Comparison of ENCODE assay signal across 1 cellular context in the genomic region with DNA sequence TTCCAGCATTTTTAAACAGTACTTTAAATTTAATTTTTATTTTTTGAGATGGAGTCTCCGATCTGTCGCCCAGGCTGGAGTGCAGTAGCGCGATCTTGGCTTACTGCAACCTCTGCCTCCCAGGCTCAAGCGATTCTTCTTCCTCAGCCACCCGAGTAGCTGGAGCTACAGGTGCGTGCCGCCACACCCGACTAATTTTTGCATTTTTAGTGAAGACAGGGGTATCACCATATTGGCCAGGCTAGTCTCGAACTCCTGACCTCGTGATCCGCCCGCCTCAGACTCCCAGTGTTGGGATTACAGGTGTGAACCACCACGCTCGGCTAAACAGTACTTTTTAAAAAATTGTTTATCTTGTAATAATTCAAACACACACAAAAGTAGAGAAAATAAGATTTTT.
TF ChIP-seq lines count a peak whose summit lies in the region.

No MANE protein-coding gene starts in this region.

TF ChIP-seq in HEK293, 187 proteins besides CTCF, POLR2A, EP300 and RAD21 (continued from another document):
- TF ChIP-seq, protein P1, sequence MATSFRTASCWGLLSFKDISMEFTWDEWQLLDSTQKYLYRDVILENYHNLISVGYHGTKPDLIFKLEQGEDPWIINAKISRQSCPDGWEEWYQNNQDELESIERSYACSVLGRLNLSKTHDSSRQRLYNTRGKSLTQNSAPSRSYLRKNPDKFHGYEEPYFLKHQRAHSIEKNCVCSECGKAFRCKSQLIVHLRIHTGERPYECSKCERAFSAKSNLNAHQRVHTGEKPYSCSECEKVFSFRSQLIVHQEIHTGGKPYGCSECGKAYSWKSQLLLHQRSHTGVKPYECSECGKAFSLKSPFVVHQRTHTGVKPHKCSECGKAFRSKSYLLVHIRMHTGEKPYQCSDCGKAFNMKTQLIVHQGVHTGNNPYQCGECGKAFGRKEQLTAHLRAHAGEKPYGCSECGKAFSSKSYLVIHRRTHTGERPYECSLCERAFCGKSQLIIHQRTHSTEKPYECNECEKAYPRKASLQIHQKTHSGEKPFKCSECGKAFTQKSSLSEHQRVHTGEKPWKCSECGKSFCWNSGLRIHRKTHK (tag by site-specific recombination; IDR thresholded peaks at IDR 0.05), result no peak
- TF ChIP-seq, protein P2, sequence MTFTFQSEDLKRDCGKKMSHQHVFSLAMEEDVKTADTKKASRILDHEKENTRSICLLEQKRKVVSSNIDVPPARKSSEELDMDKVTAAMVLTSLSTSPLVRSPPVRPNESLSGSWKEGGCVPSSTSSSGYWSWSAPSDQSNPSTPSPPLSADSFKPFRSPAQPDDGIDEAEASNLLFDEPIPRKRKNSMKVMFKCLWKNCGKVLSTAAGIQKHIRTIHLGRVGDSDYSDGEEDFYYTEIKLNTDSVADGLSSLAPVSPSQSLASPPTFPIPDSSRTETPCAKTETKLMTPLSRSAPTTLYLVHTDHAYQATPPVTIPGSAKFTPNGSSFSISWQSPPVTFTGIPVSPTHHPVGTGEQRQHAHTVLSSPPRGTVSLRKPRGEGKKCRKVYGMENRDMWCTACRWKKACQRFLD (tag by site-specific recombination; IDR thresholded peaks at IDR 0.05), result no peak
- no peak for TF ChIP-seq ZNF560 (tag by site-specific recombination; IDR thresholded peaks at IDR 0.05; ENCODE audit: borderline replicate concordance)
- no peak for TF ChIP-seq ZNF133 (tag by site-specific recombination; IDR thresholded peaks at IDR 0.05)
